Comparison of ENCODE assay signal across 16 cellular contexts in genomic region chrX:42129022-42129421, GRCh38.
A peak's percentile ranks its signal among the peaks of the same experiment; 100 is the strongest.
DNase-seq lines count a peak whose midpoint lies in the region; ATAC-seq, FAIRE-seq and TF ChIP-seq lines count a peak whose summit lies in the region.
"Had no signal": no experiment of that assay in that cellular context is flagged by ENCODE, and none has a peak within 500 bp of the region (broad histone marks: within the 10 kb centered on the region; RNA-seq: fewer than 3 reads in every experiment).

No MANE protein-coding gene starts in this region.

- peaks cover 5 to 32% of the 10 kb centered on the region in 2 donors for H3K4me1 Mint-ChIP-seq in natural killer cell treated with Interleukin-12 subunit alpha and Interleukin-12 subunit beta and Interleukin-15 and Interleukin-18, amount 100 ng/mL, for 72 hours (ENCODE audit: low read depth in 2 of 2)
- H3K4me1 Mint-ChIP-seq in natural killer cell: peaks cover 0 to 4% of the 10 kb centered on the region in 2 donors
- peaks cover 70% of the 10 kb centered on the region for H3K4me1 Mint-ChIP-seq in activated CD8-positive, alpha-beta T cell treated with anti-CD3 and anti-CD28 coated beads, Interleukin-2, amount 10 ng/mL, durations not matched to agents 7 days and 5 days (ENCODE audit: low read depth)
- peaks cover 30% of the 10 kb centered on the region for H3K4me1 Mint-ChIP-seq in stimulated activated effector memory CD8-positive, alpha-beta T cell treated with anti-CD3 and anti-CD28 coated beads, Interleukin-12 subunit alpha, Interleukin-12 subunit beta, amount 100 ng/mL, for 72 hours

- ATAC-seq in activated CD4-positive, CD25-positive, alpha-beta regulatory T cell treated with anti-CD3 and anti-CD28 coated beads, Interleukin-2, amount 50 U/mL, for 24 hours: peak; percentile 68 to 75
- ATAC-seq in natural killer cell treated with Interleukin-12 subunit alpha and Interleukin-12 subunit beta and Interleukin-15 and Interleukin-18, amount 100 ng/mL, for 72 hours: no peak
- no peak for ATAC-seq in natural killer cell
- no peak for ATAC-seq in activated CD8-positive, alpha-beta T cell treated with anti-CD3 and anti-CD28 coated beads, Interleukin-2, amount 10 ng/mL, durations not matched to agents 7 days and 5 days
- peak; percentile 54 for ATAC-seq in stimulated activated effector memory CD8-positive, alpha-beta T cell treated with anti-CD3 and anti-CD28 coated beads, Interleukin-12 subunit alpha, Interleukin-12 subunit beta, amount 100 ng/mL, for 72 hours
- ATAC-seq in pancreas: no peak
- ATAC-seq: K562 had no signal

- peak overlapping the region in 1 of 2 donors; percentile 79 for H3K27ac Mint-ChIP-seq in natural killer cell treated with Interleukin-12 subunit alpha and Interleukin-12 subunit beta and Interleukin-15 and Interleukin-18, amount 100 ng/mL, for 72 hours
- H3K27ac Mint-ChIP-seq in natural killer cell: no peak overlapping the region
- peak overlapping the region; percentile 86 for H3K27ac Mint-ChIP-seq in activated CD8-positive, alpha-beta T cell treated with anti-CD3 and anti-CD28 coated beads, Interleukin-2, amount 10 ng/mL, durations not matched to agents 7 days and 5 days
- H3K27ac Mint-ChIP-seq in stimulated activated effector memory CD8-positive, alpha-beta T cell treated with anti-CD3 and anti-CD28 coated beads, Interleukin-12 subunit alpha, Interleukin-12 subunit beta, amount 100 ng/mL, for 72 hours: no peak overlapping the region

- FAIRE-seq in pancreas (lab: Jason Lieb, UNC): no peak
- FAIRE-seq: GM12891, K562 had no signal

- intact Hi-C loops in natural killer cell (cut with micrococcal nuclease): no loop called here
- intact Hi-C loops in pancreas (cut with DNase I): no loop called here

- H3K36me3 ChIP-seq in pancreas: no peaks in the 10 kb centered on the region
- H3K36me3 ChIP-seq: Peyer's patch had no signal

- CTCF ChIA-PET in activated CD8-positive, alpha-beta T cell treated with anti-CD3 and anti-CD28 coated beads, Interleukin-2, amount 10 ng/mL, durations not matched to agents 7 days and 5 days (lab: Charles Lee): interaction anchor here (0.7 to 1.6 kb wide), 2 partner anchors 15 to 35 kb away, joined by 3 read pairs; no protein-coding TSS in a partner anchor

- POLR2A ChIA-PET in activated CD8-positive, alpha-beta T cell treated with anti-CD3 and anti-CD28 coated beads, Interleukin-2, amount 10 ng/mL, durations not matched to agents 7 days and 5 days (lab: Charles Lee): no interaction called here

- peaks cover 0 to 8% (median 0%) of the 10 kb centered on the region in 4 donors for H3K27me3 ChIP-seq in pancreas
- H3K27me3 ChIP-seq: Peyer's patch had no signal

- no peaks in the 10 kb centered on the region for H3K9me3 ChIP-seq in pancreas
- H3K9me3 ChIP-seq: Peyer's patch had no signal

- no peak overlapping the region for H3K4me3 ChIP-seq in pancreas
- H3K4me3 ChIP-seq: K562, Peyer's patch had no signal

- DNase-seq in activated CD4-positive, CD25-positive, alpha-beta regulatory T cell treated with anti-CD3 and anti-CD28 coated beads, Interleukin-2, amount 50 U/mL, for 72 hours: no peak
- no peak for DNase-seq in natural killer cell treated with Interleukin-12 subunit alpha and Interleukin-12 subunit beta and Interleukin-15 and Interleukin-18, amount 100 ng/mL, for 72 hours (ENCODE audit: low spot score)
- DNase-seq in natural killer cell (no peak), pancreas (no peak)
- no peak for DNase-seq in activated CD8-positive, alpha-beta T cell treated with anti-CD3 and anti-CD28 coated beads, Interleukin-2, amount 10 ng/mL, durations not matched to agents 7 days and 5 days
- no peak for DNase-seq in stimulated activated effector memory CD8-positive, alpha-beta T cell treated with anti-CD3 and anti-CD28 coated beads, Interleukin-12 subunit alpha, Interleukin-12 subunit beta, amount 100 ng/mL, for 72 hours (ENCODE audit: low spot score in 2 of 2)
- no peak for DNase-seq in activated naive CD4-positive, alpha-beta T cell (lab: John Stamatoyannopoulos, UW)
- DNase-seq: CD8-positive, alpha-beta memory T cell; DMS53; NCI-H1105; NCI-H2081 treated with DMSO at 0.1 percent for 48 hours; NK-92 treated with Interleukin-12 subunit alpha and Interleukin-12 subunit beta, amount 100 ng/mL, for 24 hours; Peyer's patch had no signal

- H3K9me3 Mint-ChIP-seq in natural killer cell treated with Interleukin-12 subunit alpha and Interleukin-12 subunit beta and Interleukin-15 and Interleukin-18, amount 100 ng/mL, for 72 hours: no peaks in the 10 kb centered on the region
- no peaks in the 10 kb centered on the region for H3K9me3 Mint-ChIP-seq in natural killer cell
- H3K9me3 Mint-ChIP-seq in activated CD8-positive, alpha-beta T cell treated with anti-CD3 and anti-CD28 coated beads, Interleukin-2, amount 10 ng/mL, durations not matched to agents 7 days and 5 days (ENCODE audit: insufficient read depth): peaks cover 15% of the 10 kb centered on the region
- no peaks in the 10 kb centered on the region for H3K9me3 Mint-ChIP-seq in stimulated activated effector memory CD8-positive, alpha-beta T cell treated with anti-CD3 and anti-CD28 coated beads, Interleukin-12 subunit alpha, Interleukin-12 subunit beta, amount 100 ng/mL, for 72 hours

- H3K27me3 Mint-ChIP-seq in natural killer cell treated with Interleukin-12 subunit alpha and Interleukin-12 subunit beta and Interleukin-15 and Interleukin-18, amount 100 ng/mL, for 72 hours: peaks cover 0 to 10% of the 10 kb centered on the region in 2 donors
- peaks cover 0 to 2% of the 10 kb centered on the region in 2 donors for H3K27me3 Mint-ChIP-seq in natural killer cell (ENCODE audit: low read depth in 2 of 2)
- no peaks in the 10 kb centered on the region for H3K27me3 Mint-ChIP-seq in activated CD8-positive, alpha-beta T cell treated with anti-CD3 and anti-CD28 coated beads, Interleukin-2, amount 10 ng/mL, durations not matched to agents 7 days and 5 days (ENCODE audit: low read depth)

- H3K4me1 ChIP-seq in pancreas: no peaks in the 10 kb centered on the region
- H3K4me1 ChIP-seq: Peyer's patch had no signal

- H3K36me3 Mint-ChIP-seq in natural killer cell treated with Interleukin-12 subunit alpha and Interleukin-12 subunit beta and Interleukin-15 and Interleukin-18, amount 100 ng/mL, for 72 hours: no peaks in the 10 kb centered on the region
- H3K36me3 Mint-ChIP-seq in natural killer cell: no peaks in the 10 kb centered on the region
- H3K36me3 Mint-ChIP-seq in activated CD8-positive, alpha-beta T cell treated with anti-CD3 and anti-CD28 coated beads, Interleukin-2, amount 10 ng/mL, durations not matched to agents 7 days and 5 days (ENCODE audit: low read depth): peaks cover 47% of the 10 kb centered on the region
- no peaks in the 10 kb centered on the region for H3K36me3 Mint-ChIP-seq in stimulated activated effector memory CD8-positive, alpha-beta T cell treated with anti-CD3 and anti-CD28 coated beads, Interleukin-12 subunit alpha, Interleukin-12 subunit beta, amount 100 ng/mL, for 72 hours

- no peak for TF ChIP-seq CTCF in natural killer cell (IDR thresholded peaks at IDR 0.05)
- TF ChIP-seq CTCF in pancreas (IDR thresholded peaks at IDR 0.05): no peak

- peak overlapping the region; percentile 53 for H3K4me3 Mint-ChIP-seq in natural killer cell treated with Interleukin-12 subunit alpha and Interleukin-12 subunit beta and Interleukin-15 and Interleukin-18, amount 100 ng/mL, for 72 hours
- no peak overlapping the region for H3K4me3 Mint-ChIP-seq in natural killer cell
- H3K4me3 Mint-ChIP-seq in activated CD8-positive, alpha-beta T cell treated with anti-CD3 and anti-CD28 coated beads, Interleukin-2, amount 10 ng/mL, durations not matched to agents 7 days and 5 days: peak overlapping the region; percentile 51
- peak overlapping the region; percentile 19 for H3K4me3 Mint-ChIP-seq in stimulated activated effector memory CD8-positive, alpha-beta T cell treated with anti-CD3 and anti-CD28 coated beads, Interleukin-12 subunit alpha, Interleukin-12 subunit beta, amount 100 ng/mL, for 72 hours

- 74 to 84% methylated on average over 2 of the region's 2 CpGs for WGBS in pancreas, 2 donors

- no peak overlapping the region for H3K27ac ChIP-seq in pancreas
- H3K27ac ChIP-seq: Peyer's patch had no signal

Comparison
In these comparisons a context has a peak if more than half of its experiments do, and no peak if none do; other contexts are left out.
1. ATAC-seq: peak in activated CD4-positive, CD25-positive, alpha-beta regulatory T cell treated with anti-CD3 and anti-CD28 coated beads, Interleukin-2, amount 50 U/mL, for 24 hours (2 of 2) and stimulated activated effector memory CD8-positive, alpha-beta T cell treated with anti-CD3 and anti-CD28 coated beads, Interleukin-12 subunit alpha, Interleukin-12 subunit beta, amount 100 ng/mL, for 72 hours (single experiment); none in natural killer cell treated with Interleukin-12 subunit alpha and Interleukin-12 subunit beta and Interleukin-15 and Interleukin-18, amount 100 ng/mL, for 72 hours (0 of 2), natural killer cell (0 of 3), activated CD8-positive, alpha-beta T cell treated with anti-CD3 and anti-CD28 coated beads, Interleukin-2, amount 10 ng/mL, durations not matched to agents 7 days and 5 days (single experiment) and pancreas (0 of 4).